Comparison of ENCODE assay signal across 8 cellular contexts in genomic region chr4:109434793-109435080, GRCh38. TPM values are rescaled to one million over a fixed set of nuclear protein-coding genes. Genes with fewer than 3 reads are reported as not detected.
DNase-seq lines count a peak whose midpoint lies in the region; ATAC-seq and TF ChIP-seq lines count a peak whose summit lies in the region.

No MANE protein-coding gene starts in this region.

- H3K27me3 ChIP-seq in Karpas-422 (ENCODE audit: low read length): no peaks in the 10 kb centered on the region

- no peak overlapping the region for H2AFZ ChIP-seq in Karpas-422 (ENCODE audit: low read length)

- H3K36me3 ChIP-seq in Karpas-422 (ENCODE audit: insufficient read depth, low read length): no peaks in the 10 kb centered on the region

- no peak for ATAC-seq in naive B cell (ENCODE audit: low read depth in 2 of 2)
- ATAC-seq in left lobe of liver: no peak

- peaks cover 34% of the 10 kb centered on the region for H4K20me1 ChIP-seq in Karpas-422 (ENCODE audit: insufficient read depth, low read depth, low read length)

- no peaks in the 10 kb centered on the region for H3K9me3 ChIP-seq in Karpas-422 (ENCODE audit: low read length)

- H3K4me3 ChIP-seq in AG10803 (ENCODE audit: low read length) (peak overlapping the region; percentile 81), Karpas-422 (ENCODE audit: low read length) (peak overlapping the region; percentile 86)

- peaks cover 35 to 58% (median 41%) of the 10 kb centered on the region in 3 donors for H3K4me1 Mint-ChIP-seq in naive B cell

- H3K9me2 ChIP-seq in Karpas-422 (replicated peaks; ENCODE audit: insufficient read depth, low read length): no peaks in the 10 kb centered on the region

- DNase-seq in AG10803 (ENCODE audit: low read depth) (peak; percentile 28), Karpas-422 (no peak), naive B cell (no peak), DMS153 (lab: John Stamatoyannopoulos, UW) (no peak), left lobe of liver (ENCODE audit: low spot score) (no peak), H4 (ENCODE audit: low spot score) (no peak)
- no peak for DNase-seq in stimulated activated CD4-positive, alpha-beta T cell treated with anti-CD3 and anti-CD28 coated beads, Interleukin-4, amount 100 ng/mL, for 4 hours

- no peaks in the 10 kb centered on the region for H3K9me3 Mint-ChIP-seq in naive B cell

- H3K36me3 Mint-ChIP-seq in naive B cell: no peaks in the 10 kb centered on the region

- TF ChIP-seq CTCF in AG10803 (conservative IDR thresholded peaks at IDR 0.05; ENCODE audit: low read length): no peak

- peak overlapping the region; percentile 87 for H3K4me2 ChIP-seq in Karpas-422 (ENCODE audit: low read depth, low read length, poor library complexity, severe bottlenecking)

- H3K27me3 Mint-ChIP-seq in naive B cell: no peaks in the 10 kb centered on the region

- peak overlapping the region; percentile 83 for H3K9ac ChIP-seq in Karpas-422 (ENCODE audit: low read length)

- peak overlapping the region in 5 of 6 donors; percentile 82 to 95 (median 93) for H3K27ac Mint-ChIP-seq in naive B cell

- H3K27ac ChIP-seq in Karpas-422 (ENCODE audit: low read length) (peak overlapping the region; percentile 49), cingulate gyrus (ENCODE audit: low read depth, low read length) (peak overlapping the region; percentile 63)

- H3K4me1 ChIP-seq in Karpas-422 (ENCODE audit: low read length): peaks cover 59% of the 10 kb centered on the region

- H3K4me3 Mint-ChIP-seq in naive B cell: peak overlapping the region; percentile 70 to 95 (median 88)

- peaks cover 64% of the 10 kb centered on the region for H3K79me2 ChIP-seq in Karpas-422 (ENCODE audit: low read length)

RNA-seq across cellular contexts. Expression of gene SEC24B, which starts 1.1 kb away (rescaled TPM):
- 17.0 and 50.3 TPM in 2 replicates for total RNA-seq in Karpas-422 (2014; rRNA removed; shearing (Covaris generic); ENCODE audit: low replicate concordance)
- polyA plus RNA-seq in naive B cell (ENCODE audit: low read depth in 6 of 6): 10 to 100 TPM; 15.0 to 36.2 (median 17.7) TPM
- total RNA-seq in left lobe of liver: 22.0 TPM
- 12.1 and 19.4 TPM in 2 replicates for total RNA-seq in H4 (2014; rRNA removed; shearing (Covaris generic))
